32 cellular contexts compared by ENCODE assay signal in genomic region chrX:11328134-11328533, GRCh38. TPM values are rescaled to one million over a fixed set of nuclear protein-coding genes. Genes with fewer than 3 reads are reported as not detected.
"Had no signal": no experiment of that assay in that cellular context is flagged by ENCODE, and none has a peak within 500 bp of the region (broad histone marks: within the 10 kb centered on the region; RNA-seq: fewer than 3 reads in every experiment).

No MANE protein-coding gene starts in this region.

- H3K4me3 Mint-ChIP-seq: mesothelial cell of epicardium; naive B cell; natural killer cell; nephron progenitor cell; neural progenitor cell; stimulated activated memory B cell treated with anti-CD40 and anti-IgM and Interleukin-4, amounts not matched to agents 10 μg/mL and 1 μg/mL and 100 μg/mL, for 72 hours; stimulated activated naive CD8-positive, alpha-beta T cell treated with anti-CD3 and anti-CD28 coated beads, Interleukin-15, amount 100 ng/mL, for 72 hours; type B pancreatic cell had no signal

- H3K27me3 Mint-ChIP-seq: naive B cell; stimulated activated memory B cell treated with anti-CD40 and anti-IgM and Interleukin-4, amounts not matched to agents 10 μg/mL and 1 μg/mL and 100 μg/mL, for 72 hours; stimulated activated naive CD8-positive, alpha-beta T cell treated with anti-CD3 and anti-CD28 coated beads, Interleukin-15, amount 100 ng/mL, for 72 hours; type B pancreatic cell had no signal

- H3K4me1 ChIP-seq: heart right ventricle, neural progenitor cell, prostate gland, spleen, tibial nerve, uterus had no signal

- H3K27ac Mint-ChIP-seq: mesothelial cell of epicardium; naive B cell; natural killer cell; nephron progenitor cell; neural progenitor cell; stimulated activated memory B cell treated with anti-CD40 and anti-IgM and Interleukin-4, amounts not matched to agents 10 μg/mL and 1 μg/mL and 100 μg/mL, for 72 hours; stimulated activated naive CD8-positive, alpha-beta T cell treated with anti-CD3 and anti-CD28 coated beads, Interleukin-15, amount 100 ng/mL, for 72 hours; type B pancreatic cell had no signal

- H3K27ac ChIP-seq: heart right ventricle, hepatocyte, neural progenitor cell, neutrophil, ovary, prostate gland, sigmoid colon, spleen, tibial nerve, uterus had no signal

- FAIRE-seq: small intestine had no signal

- H3K4me1 Mint-ChIP-seq: naive B cell; natural killer cell; nephron progenitor cell; neural progenitor cell; stimulated activated memory B cell treated with anti-CD40 and anti-IgM and Interleukin-4, amounts not matched to agents 10 μg/mL and 1 μg/mL and 100 μg/mL, for 72 hours; stimulated activated naive CD8-positive, alpha-beta T cell treated with anti-CD3 and anti-CD28 coated beads, Interleukin-15, amount 100 ng/mL, for 72 hours had no signal

- H3K9me3 Mint-ChIP-seq: natural killer cell; stimulated activated memory B cell treated with anti-CD40 and anti-IgM and Interleukin-4, amounts not matched to agents 10 μg/mL and 1 μg/mL and 100 μg/mL, for 72 hours; stimulated activated naive CD8-positive, alpha-beta T cell treated with anti-CD3 and anti-CD28 coated beads, Interleukin-15, amount 100 ng/mL, for 72 hours; type B pancreatic cell had no signal

- H3K4me3 ChIP-seq: heart right ventricle, hepatocyte, lung, neural progenitor cell, ovary, prostate gland, sigmoid colon, spleen, tibial nerve, uterus had no signal

- H3K27me3 ChIP-seq: heart right ventricle, hepatocyte, neural progenitor cell, neutrophil, ovary, sigmoid colon, spleen, tibial nerve, uterus had no signal

- H3K36me3 Mint-ChIP-seq: mesothelial cell of epicardium; naive B cell; natural killer cell; neural progenitor cell; stimulated activated memory B cell treated with anti-CD40 and anti-IgM and Interleukin-4, amounts not matched to agents 10 μg/mL and 1 μg/mL and 100 μg/mL, for 72 hours; type B pancreatic cell had no signal

- H3K9me3 ChIP-seq: neutrophil, ovary, prostate gland, sigmoid colon, uterus had no signal

- H3K36me3 ChIP-seq: heart right ventricle, neural progenitor cell, neutrophil, ovary, prostate gland, sigmoid colon, spleen, tibial nerve, uterus had no signal

- DNase-seq: heart right ventricle; islet precursor cell; naive B cell; natural killer cell; nephron progenitor cell; occipital lobe; ovary; retina; right cardiac atrium; sigmoid colon; small intestine; spleen; stimulated activated CD4-positive, alpha-beta T cell treated with anti-CD3 and anti-CD28 coated beads, Interleukin-4, amount 100 ng/mL, for 24 hours; stimulated activated CD8-positive, alpha-beta memory T cell treated with anti-CD3 and anti-CD28 coated beads, Interleukin-4, amount 100 ng/mL, for 48 hours; stimulated activated naive CD4-positive, alpha-beta T cell treated with Interleukin-2 at 50 U/mL for 16 hours; stimulated activated naive CD8-positive, alpha-beta T cell treated with anti-CD3 and anti-CD28 coated beads, Interleukin-15, amount 100 ng/mL, for 72 hours; substantia nigra; uterus had no signal

RNA-seq across cellular contexts. Expression of gene AMELX, which starts 34.9 kb away (rescaled TPM):
- total RNA-seq: heart right ventricle, hepatocyte, kidney epithelial cell, lower leg skin, lung, mesothelial cell of epicardium, mononuclear cell, natural killer cell, occipital lobe, ovary, prostate gland, right cardiac atrium, sigmoid colon, spleen, temporal lobe, tibial nerve, ureter, uterus had no signal
- polyA plus RNA-seq: heart right ventricle, hepatocyte, lung, ovary, right cardiac atrium, sigmoid colon, small intestine, spleen had no signal
